In the genomic region with DNA sequence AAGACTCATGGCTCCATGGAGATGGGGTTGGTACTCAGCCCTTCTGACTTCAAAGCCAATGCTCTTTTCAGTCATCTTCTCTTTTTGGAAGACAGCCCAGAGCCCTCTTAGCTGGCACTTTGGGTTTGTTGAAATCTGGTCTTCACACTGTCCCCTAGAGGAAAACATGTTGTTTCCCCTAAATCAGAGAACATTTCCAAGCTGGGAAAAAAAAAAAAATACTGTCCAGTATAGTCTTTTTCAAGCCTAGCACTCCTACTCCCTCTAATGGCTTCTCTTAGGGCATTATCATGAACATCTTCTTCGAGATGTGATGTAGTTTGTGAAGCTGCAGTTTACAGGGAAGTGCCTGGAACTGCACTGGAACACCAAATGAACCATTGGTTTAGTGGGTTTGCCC, we compare ENCODE assay signal across 1 cellular context.
TF ChIP-seq lines count a peak whose summit lies in the region.

No MANE protein-coding gene starts in this region.

TF ChIP-seq in GM12878, 131 proteins besides CTCF, POLR2A, EP300 and RAD21 (continued from another document):
- TF ChIP-seq, protein P1, sequence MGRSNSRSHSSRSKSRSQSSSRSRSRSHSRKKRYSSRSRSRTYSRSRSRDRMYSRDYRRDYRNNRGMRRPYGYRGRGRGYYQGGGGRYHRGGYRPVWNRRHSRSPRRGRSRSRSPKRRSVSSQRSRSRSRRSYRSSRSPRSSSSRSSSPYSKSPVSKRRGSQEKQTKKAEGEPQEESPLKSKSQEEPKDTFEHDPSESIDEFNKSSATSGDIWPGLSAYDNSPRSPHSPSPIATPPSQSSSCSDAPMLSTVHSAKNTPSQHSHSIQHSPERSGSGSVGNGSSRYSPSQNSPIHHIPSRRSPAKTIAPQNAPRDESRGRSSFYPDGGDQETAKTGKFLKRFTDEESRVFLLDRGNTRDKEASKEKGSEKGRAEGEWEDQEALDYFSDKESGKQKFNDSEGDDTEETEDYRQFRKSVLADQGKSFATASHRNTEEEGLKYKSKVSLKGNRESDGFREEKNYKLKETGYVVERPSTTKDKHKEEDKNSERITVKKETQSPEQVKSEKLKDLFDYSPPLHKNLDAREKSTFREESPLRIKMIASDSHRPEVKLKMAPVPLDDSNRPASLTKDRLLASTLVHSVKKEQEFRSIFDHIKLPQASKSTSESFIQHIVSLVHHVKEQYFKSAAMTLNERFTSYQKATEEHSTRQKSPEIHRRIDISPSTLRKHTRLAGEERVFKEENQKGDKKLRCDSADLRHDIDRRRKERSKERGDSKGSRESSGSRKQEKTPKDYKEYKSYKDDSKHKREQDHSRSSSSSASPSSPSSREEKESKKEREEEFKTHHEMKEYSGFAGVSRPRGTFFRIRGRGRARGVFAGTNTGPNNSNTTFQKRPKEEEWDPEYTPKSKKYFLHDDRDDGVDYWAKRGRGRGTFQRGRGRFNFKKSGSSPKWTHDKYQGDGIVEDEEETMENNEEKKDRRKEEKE (IDR thresholded peaks at IDR 0.05), result no peak
- TF ChIP-seq BACH1 (IDR thresholded peaks at IDR 0.05; ENCODE audit: borderline replicate concordance), result no peak
- TF ChIP-seq CHD1 (IDR thresholded peaks at IDR 0.05; ENCODE audit: low read depth, low read length), result no peak
- TF ChIP-seq LARP7 (IDR thresholded peaks at IDR 0.05), result no peak
- TF ChIP-seq CHD2 (IDR thresholded peaks at IDR 0.05; ENCODE audit: borderline replicate concordance, low read depth, low read length), result no peak
- TF ChIP-seq, protein P2, sequence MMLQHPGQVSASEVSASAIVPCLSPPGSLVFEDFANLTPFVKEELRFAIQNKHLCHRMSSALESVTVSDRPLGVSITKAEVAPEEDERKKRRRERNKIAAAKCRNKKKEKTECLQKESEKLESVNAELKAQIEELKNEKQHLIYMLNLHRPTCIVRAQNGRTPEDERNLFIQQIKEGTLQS (IDR thresholded peaks at IDR 0.05; ENCODE audit: borderline replicate concordance, extremely low read depth, low read depth, low read length), result no peak
- no peak for TF ChIP-seq ZNF24 (IDR thresholded peaks at IDR 0.05)
- no peak for TF ChIP-seq EED (IDR thresholded peaks at IDR 0.05; ENCODE audit: low read depth)
